In genomic region chr11:119897046-119897440, GRCh38 we compare ENCODE assay signal across 18 cellular contexts.
A peak's percentile ranks its signal among the peaks of the same experiment; 100 is the strongest.
DNase-seq lines count a peak whose midpoint lies in the region; ATAC-seq and TF ChIP-seq lines count a peak whose summit lies in the region.
"Had no signal": no experiment of that assay in that cellular context is flagged by ENCODE, and none has a peak within 500 bp of the region (broad histone marks: within the 10 kb centered on the region; RNA-seq: fewer than 3 reads in every experiment).

No MANE protein-coding gene starts in this region.

- no peaks in the 10 kb centered on the region for H3K9me3 ChIP-seq in Loucy (ENCODE audit: insufficient read depth, low read depth, low read length)
- H3K9me3 ChIP-seq in SK-N-SH = no peaks in the 10 kb centered on the region
- H3K9me3 ChIP-seq: HAP-1 had no signal

- WGBS in SK-N-SH (ENCODE audit: low lambda C conversion rate) = 10% methylated on average over 2 of the region's 2 CpGs

- H3K4me3 Mint-ChIP-seq in activated naive CD8-positive, alpha-beta T cell treated with anti-CD3 and anti-CD28 coated beads, Interleukin-2, amount 10 ng/mL, durations not matched to agents 7 days and 5 days = no peak overlapping the region
- H3K4me3 Mint-ChIP-seq in activated naive CD8-positive, alpha-beta T cell treated with anti-CD3 and anti-CD28 coated beads, Interleukin-2, amount 50 U/mL, for 24 hours = no peak overlapping the region
- H3K4me3 Mint-ChIP-seq in immature natural killer cell = peak overlapping the region in 4 of 5 donors; percentile 2 to 49 (median 32)
- H3K4me3 Mint-ChIP-seq: CD4-positive, CD25-positive, alpha-beta regulatory T cell; CD8-positive, alpha-beta memory T cell had no signal

- TF ChIP-seq EP300 in SK-N-SH (IDR thresholded peaks at IDR 0.05; ENCODE audit: borderline replicate concordance in 1 of 2, low read depth in 1 of 2, low read length in 1 of 2) = no peak

- H3K27ac ChIP-seq in SK-N-SH (ENCODE audit: low read depth in 2 of 2, low read length in 1 of 2) = no peak overlapping the region
- H3K27ac ChIP-seq: 22Rv1, GM23248 had no signal

- H3K9ac ChIP-seq in Loucy (ENCODE audit: low read depth, low read length, poor library complexity, severe bottlenecking) = no peak overlapping the region
- no peak overlapping the region for H3K9ac ChIP-seq in SK-N-SH
- H3K9ac ChIP-seq: GM23248 had no signal

- H3K4me2 ChIP-seq in Loucy (ENCODE audit: low read depth, low read length, poor library complexity, severe bottlenecking) (peak overlapping the region; percentile 80), SK-N-SH (no peak overlapping the region)

- H3K4me1 ChIP-seq in Loucy (ENCODE audit: insufficient read depth, low read length, poor library complexity, severe bottlenecking) = peaks cover 40% of the 10 kb centered on the region
- H3K4me1 ChIP-seq in SK-N-SH (ENCODE audit: control insufficient read depth in 1 of 2, insufficient read depth in 2 of 2, low read depth in 1 of 2, low read length in 1 of 2) = peaks cover 0 to 52% of the 10 kb centered on the region in 2 experiments; a peak in 2 of 4 replicates
- H3K4me1 ChIP-seq: HAP-1 had no signal

- H4K20me1 ChIP-seq in Loucy (ENCODE audit: insufficient read depth, low read length, poor library complexity, severe bottlenecking) = no peaks in the 10 kb centered on the region
- H4K20me1 ChIP-seq in SK-N-SH (ENCODE audit: insufficient read depth) = no peaks in the 10 kb centered on the region

- no peak for DNase-seq in activated naive CD8-positive, alpha-beta T cell treated with anti-CD3 and anti-CD28 coated beads, Interleukin-2, amount 10 ng/mL, durations not matched to agents 7 days and 5 days
- DNase-seq in activated naive CD8-positive, alpha-beta T cell treated with anti-CD3 and anti-CD28 coated beads, Interleukin-2, amount 50 U/mL, for 24 hours = no peak
- DNase-seq in immature natural killer cell = no peak
- DNase-seq in retina = peak; percentile 2
- DNase-seq in DMS153 (lab: John Stamatoyannopoulos, UW) = no peak
- no peak for DNase-seq in activated CD4-positive, CD25-positive, alpha-beta regulatory T cell treated with anti-CD3 and anti-CD28 coated beads, Interleukin-2, amount 50 U/mL, for 72 hours
- DNase-seq in SK-N-SH = no peak
- DNase-seq: C1 segment of cervical spinal cord; CD4-positive, CD25-positive, alpha-beta regulatory T cell; CD8-positive, alpha-beta memory T cell; COR-L47; DMS79; GDM1; GM23248; IMR-90 had no signal

- H3K4me1 Mint-ChIP-seq in activated naive CD8-positive, alpha-beta T cell treated with anti-CD3 and anti-CD28 coated beads, Interleukin-2, amount 10 ng/mL, durations not matched to agents 7 days and 5 days = peaks cover 15% of the 10 kb centered on the region
- H3K4me1 Mint-ChIP-seq in activated naive CD8-positive, alpha-beta T cell treated with anti-CD3 and anti-CD28 coated beads, Interleukin-2, amount 50 U/mL, for 24 hours = peaks cover 6% of the 10 kb centered on the region
- H3K4me1 Mint-ChIP-seq in immature natural killer cell = peaks cover 25 to 28% of the 10 kb centered on the region in 2 donors
- H3K4me1 Mint-ChIP-seq: CD4-positive, CD25-positive, alpha-beta regulatory T cell; CD8-positive, alpha-beta memory T cell had no signal

- peaks cover 25% of the 10 kb centered on the region for H3K27me3 Mint-ChIP-seq in activated naive CD8-positive, alpha-beta T cell treated with anti-CD3 and anti-CD28 coated beads, Interleukin-2, amount 10 ng/mL, durations not matched to agents 7 days and 5 days
- peaks cover 2% of the 10 kb centered on the region for H3K27me3 Mint-ChIP-seq in activated naive CD8-positive, alpha-beta T cell treated with anti-CD3 and anti-CD28 coated beads, Interleukin-2, amount 50 U/mL, for 24 hours
- peaks cover 0 to 6% (median 5%) of the 10 kb centered on the region in 3 donors for H3K27me3 Mint-ChIP-seq in immature natural killer cell (ENCODE audit: low read depth in 3 of 3)

- H3K79me2 ChIP-seq in Loucy (ENCODE audit: insufficient read depth, low read length) (no peaks in the 10 kb centered on the region), SK-N-SH (ENCODE audit: insufficient read depth) (no peaks in the 10 kb centered on the region)

- TF ChIP-seq RAD21 in SK-N-SH (IDR thresholded peaks at IDR 0.05; ENCODE audit: low read length) = no peak

- ATAC-seq in activated naive CD8-positive, alpha-beta T cell treated with anti-CD3 and anti-CD28 coated beads, Interleukin-2, amount 10 ng/mL, durations not matched to agents 7 days and 5 days (ENCODE audit: low read depth) = no peak
- no peak for ATAC-seq in activated naive CD8-positive, alpha-beta T cell treated with anti-CD3 and anti-CD28 coated beads, Interleukin-2, amount 50 U/mL, for 24 hours

- H3F3A ChIP-seq in Loucy (ENCODE audit: low read depth) (no peaks in the 10 kb centered on the region), SK-N-SH (replicated peaks; ENCODE audit: insufficient read depth) (no peaks in the 10 kb centered on the region)

- CTCF ChIA-PET in SK-N-SH (lab: Yijun Ruan, JAX) = interaction anchor here (1.0 to 2.7 kb wide), 4 partner anchors 11 to 211 kb away, joined by 3 to 16 read pairs (median 5); no protein-coding TSS in a partner anchor

- TF ChIP-seq CTCF in Loucy (conservative IDR thresholded peaks at IDR 0.05; ENCODE audit: low read length) (no peak), SK-N-SH (IDR thresholded peaks at IDR 0.05) (no peak)

- no peaks in the 10 kb centered on the region for H3K9me2 ChIP-seq in Loucy (replicated peaks; ENCODE audit: low read depth, low read length)
- H3K9me2 ChIP-seq in SK-N-SH = no peaks in the 10 kb centered on the region

- POLR2A ChIA-PET in activated naive CD8-positive, alpha-beta T cell treated with anti-CD3 and anti-CD28 coated beads, Interleukin-2, amount 10 ng/mL, durations not matched to agents 7 days and 5 days (lab: Charles Lee) = no interaction called here
- POLR2A ChIA-PET in SK-N-SH (lab: Yijun Ruan, JAX) = interaction anchor here (1.1 kb wide), 1 partner anchor 118 kb away, joined by 3 read pairs; no protein-coding TSS in a partner anchor

- H3K9me3 Mint-ChIP-seq in activated naive CD8-positive, alpha-beta T cell treated with anti-CD3 and anti-CD28 coated beads, Interleukin-2, amount 10 ng/mL, durations not matched to agents 7 days and 5 days = no peaks in the 10 kb centered on the region
- no peaks in the 10 kb centered on the region for H3K9me3 Mint-ChIP-seq in activated naive CD8-positive, alpha-beta T cell treated with anti-CD3 and anti-CD28 coated beads, Interleukin-2, amount 50 U/mL, for 24 hours
- H3K9me3 Mint-ChIP-seq in immature natural killer cell = no peaks in the 10 kb centered on the region
- H3K9me3 Mint-ChIP-seq: CD8-positive, alpha-beta memory T cell had no signal

- H3K36me3 ChIP-seq in Loucy (ENCODE audit: insufficient read depth, low read length) (no peaks in the 10 kb centered on the region), SK-N-SH (replicated peaks in 1 of 2; ENCODE audit: control insufficient read depth in 1 of 2, insufficient read depth in 2 of 2, low read length in 1 of 2) (no peaks in the 10 kb centered on the region)
- H3K36me3 ChIP-seq: HAP-1 had no signal

- H3K27me3 ChIP-seq in Loucy (ENCODE audit: insufficient read depth, low read length, poor library complexity, severe bottlenecking) (no peaks in the 10 kb centered on the region), SK-N-SH (ENCODE audit: insufficient read depth) (peaks cover 19% of the 10 kb centered on the region)

- H3K4me3 ChIP-seq in Loucy (ENCODE audit: low read length, poor library complexity, severe bottlenecking) = no peak overlapping the region
- no peak overlapping the region for H3K4me3 ChIP-seq in SK-N-SH (ENCODE audit: low read depth in 2 of 2, low read length in 1 of 2)
- H3K4me3 ChIP-seq: GM23248, HAP-1 had no signal

- peak overlapping the region; percentile 29 for H3K27ac Mint-ChIP-seq in activated naive CD8-positive, alpha-beta T cell treated with anti-CD3 and anti-CD28 coated beads, Interleukin-2, amount 10 ng/mL, durations not matched to agents 7 days and 5 days
- no peak overlapping the region for H3K27ac Mint-ChIP-seq in activated naive CD8-positive, alpha-beta T cell treated with anti-CD3 and anti-CD28 coated beads, Interleukin-2, amount 50 U/mL, for 24 hours
- peak overlapping the region in 3 of 6 donors; percentile 21 to 31 (median 22) for H3K27ac Mint-ChIP-seq in immature natural killer cell
- H3K27ac Mint-ChIP-seq: CD4-positive, CD25-positive, alpha-beta regulatory T cell; CD8-positive, alpha-beta memory T cell had no signal

- H3K36me3 Mint-ChIP-seq in activated naive CD8-positive, alpha-beta T cell treated with anti-CD3 and anti-CD28 coated beads, Interleukin-2, amount 10 ng/mL, durations not matched to agents 7 days and 5 days = no peaks in the 10 kb centered on the region
- no peaks in the 10 kb centered on the region for H3K36me3 Mint-ChIP-seq in activated naive CD8-positive, alpha-beta T cell treated with anti-CD3 and anti-CD28 coated beads, Interleukin-2, amount 50 U/mL, for 24 hours (ENCODE audit: low read depth)
- peaks cover 0 to 4% (median 0%) of the 10 kb centered on the region in 3 donors for H3K36me3 Mint-ChIP-seq in immature natural killer cell
- H3K36me3 Mint-ChIP-seq: CD4-positive, CD25-positive, alpha-beta regulatory T cell; CD8-positive, alpha-beta memory T cell had no signal

- H2AFZ ChIP-seq in Loucy (ENCODE audit: low read length) = no peak overlapping the region
- H2AFZ ChIP-seq in SK-N-SH (ENCODE audit: low read depth) = no peak overlapping the region
- H2AFZ ChIP-seq: GM23248 had no signal

TF ChIP-seq in SK-N-SH, 30 proteins besides CTCF, POLR2A, EP300 and RAD21 (continues in another document):
- TF ChIP-seq RFX5 (IDR thresholded peaks at IDR 0.05; ENCODE audit: low read length) (no peak), TAF1 (IDR thresholded peaks at IDR 0.05; ENCODE audit: borderline replicate concordance, low read depth, low read length) (no peak), CHD2 (IDR thresholded peaks at IDR 0.05; ENCODE audit: low read length, partially characterized antibody) (no peak), ELF1 (IDR thresholded peaks at IDR 0.05) (no peak), FOXJ3 (CRISPR knock-in tag; IDR thresholded peaks at IDR 0.05) (no peak), GABPA (IDR thresholded peaks at IDR 0.05; ENCODE audit: low read depth) (no peak), ZBTB33 (IDR thresholded peaks at IDR 0.05; ENCODE audit: borderline replicate concordance, low read depth) (no peak)

Comparison
In these comparisons a context has a peak if more than half of its experiments do, and no peak if none do; other contexts are left out.
1. H3K4me3 Mint-ChIP-seq: peak in immature natural killer cell (4 of 5); none in activated naive CD8-positive, alpha-beta T cell treated with anti-CD3 and anti-CD28 coated beads, Interleukin-2, amount 10 ng/mL, durations not matched to agents 7 days and 5 days (single experiment) and activated naive CD8-positive, alpha-beta T cell treated with anti-CD3 and anti-CD28 coated beads, Interleukin-2, amount 50 U/mL, for 24 hours (single experiment).